In genomic region chr15:40930430-40931299, GRCh38 we compare ENCODE assay signal across 9 cellular contexts. TPM values are rescaled to one million over a fixed set of nuclear protein-coding genes. Genes with fewer than 3 reads are reported as not detected.
DNase-seq lines count a peak whose midpoint lies in the region; ATAC-seq and TF ChIP-seq lines count a peak whose summit lies in the region.
"Had no signal": no experiment of that assay in that cellular context is flagged by ENCODE, and none has a peak within 500 bp of the region (broad histone marks: within the 10 kb centered on the region; RNA-seq: fewer than 3 reads in every experiment).

No MANE protein-coding gene starts in this region.

- TF ChIP-seq CTCF in fibroblast of pulmonary artery (IDR thresholded peaks at IDR 0.05; ENCODE audit: low read length, missing control alignments) (peak; percentile 46), ovary (IDR thresholded peaks at IDR 0.05) (peak in 1 of 3 donors; percentile 15)

- H3K4me3 ChIP-seq in fibroblast of pulmonary artery (replicated peaks; ENCODE audit: low read depth, low read length) (peak overlapping the region; percentile 38), ovary (peak overlapping the region; percentile 40)

- no peak overlapping the region for H3K27ac ChIP-seq in ovary

- peaks cover 4% of the 10 kb centered on the region for H3K27me3 ChIP-seq in ovary

- no peak for TF ChIP-seq EP300 in ovary (IDR thresholded peaks at IDR 0.05)

- H3K4me1 ChIP-seq in ovary (ENCODE audit: insufficient read depth) = peaks cover 11% of the 10 kb centered on the region

- DNase-seq in ELR (ENCODE audit: low read depth) (peak; percentile 58), NCI-H1092 treated with DMSO at 0.1 percent for 48 hours (lab: John Stamatoyannopoulos, UW) (peak; percentile 35), fibroblast of pulmonary artery (ENCODE audit: low read depth) (peak; percentile 54), ovary (peak in 3 of 5 donors; percentile 49 to 53 (median 53)), AG20443 (ENCODE audit: low spot score) (no peak)
- peak; percentile 60 for DNase-seq in activated CD8-positive, alpha-beta memory T cell treated with anti-CD3 and anti-CD28 coated beads, Interleukin-2, amount 50 U/mL, for 4 hours

- H3K9me3 ChIP-seq in ovary = no peaks in the 10 kb centered on the region

- H3K36me3 ChIP-seq in ovary = no peaks in the 10 kb centered on the region

- intact Hi-C loops in ovary (cut with DNase I) = no loop called here

- WGBS in ovary, 3 donors = 0 to 1% (median 1%) methylated on average over 46 of the region's 46 CpGs

- no peak for TF ChIP-seq POLR2A in ovary (IDR thresholded peaks at IDR 0.05)

- ATAC-seq in HG03135 (IDR thresholded peaks at IDR 0.05; ENCODE audit: unreplicated experiment) (no peak), GM19455 (IDR thresholded peaks at IDR 0.05; ENCODE audit: unreplicated experiment) (no peak)

RNA-seq across cellular contexts. Expression of gene DLL4, which starts 1.5 kb away (rescaled TPM):
- total RNA-seq in ovary = 10 to 100 TPM in 1 of 7 donors, 1 to 10 TPM in 6; 2.6 to 10.7 (median 7.9) TPM
- polyA plus RNA-seq in ovary = 10 to 100 TPM in 1 of 2 donors, 1 to 10 TPM in 1; 4.1 to 15.7 TPM
- total RNA-seq: T-helper 2 cell treated with Interferon-gamma antibody and Interleukin-4, amounts not matched to agents 100 ng/mL and 5 ng/mL, for 36 hours had no signal

RNA-seq across cellular contexts. Expression of gene CHAC1, which starts 22.6 kb away (rescaled TPM):
- total RNA-seq in ovary = 100 to 1,000 TPM in 1 of 7 donors, 10 to 100 TPM in 2, 1 to 10 TPM in 2, under 1 TPM in 2; 0.50 to 146 (median 2.6) TPM
- polyA plus RNA-seq in ovary = 1 to 10 TPM in 1 of 2 donors, under 1 TPM in 1; 0.18 to 1.0 TPM

RNA-seq across cellular contexts. Expression of gene VPS18, which starts 36.4 kb away (rescaled TPM):
- 10 to 100 TPM; 12.3 to 26.3 (median 21.8) TPM for total RNA-seq in ovary
- 1 to 10 TPM; 8.0 to 8.2 TPM for polyA plus RNA-seq in ovary

RNA-seq across cellular contexts. Expression of gene RHOV, which starts 56.6 kb away (rescaled TPM):
- 1 to 10 TPM in 1 of 7 donors, under 1 TPM in 3, not detected in 3; 0.22 to 3.4 (median 0.33) TPM for total RNA-seq in ovary
- under 1 TPM; 0.07 to 0.13 TPM for polyA plus RNA-seq in ovary
